ENCODE assay signal across 8 cellular contexts in genomic region chr9:21994526-21994995, GRCh38. TPM values are rescaled to one million over a fixed set of nuclear protein-coding genes. Genes with fewer than 3 reads are reported as not detected.
DNase-seq lines count a peak whose midpoint lies in the region; ATAC-seq and TF ChIP-seq lines count a peak whose summit lies in the region.

Gene CDKN2B-AS1, plus strand, starts transcription at chr9:21994791.

- H3K27me3 Mint-ChIP-seq in stimulated activated naive CD8-positive, alpha-beta T cell treated with anti-CD3 and anti-CD28 coated beads, Interleukin-15, Interleukin-2, amounts not matched to agents 100 ng/mL and 50 ng/mL, for 24 hours, result peaks cover 43% of the 10 kb centered on the region

- H3K9ac ChIP-seq in colonic mucosa (ENCODE audit: low read depth in 2 of 2, low read length in 2 of 2), result peak within 1 kb of the TSS; percentile 80 to 89

- ATAC-seq in left lung, result peak; percentile 73

- peak within 1 kb of the TSS; percentile 87 for H3K4me3 Mint-ChIP-seq in stimulated activated naive CD8-positive, alpha-beta T cell treated with anti-CD3 and anti-CD28 coated beads, Interleukin-15, Interleukin-2, amounts not matched to agents 100 ng/mL and 50 ng/mL, for 24 hours

- H3K9me3 ChIP-seq in HEK293 (ENCODE audit: control insufficient read depth, insufficient read depth, low read depth, low read length), result no peaks in the 10 kb centered on the region
- H3K9me3 ChIP-seq in colonic mucosa, result no peaks in the 10 kb centered on the region
- H3K9me3 ChIP-seq in left lung, result no peaks in the 10 kb centered on the region

- H3K27ac Mint-ChIP-seq in stimulated activated naive CD8-positive, alpha-beta T cell treated with anti-CD3 and anti-CD28 coated beads, Interleukin-15, Interleukin-2, amounts not matched to agents 100 ng/mL and 50 ng/mL, for 24 hours, result peak within 1 kb of the TSS; percentile 86

- POLR2A ChIA-PET in HEK293 (lab: Yijun Ruan, JAX), result interaction anchor here (0.6 to 7.6 kb wide), 28 partner anchors 9 to 436 kb away, joined by 3 to 156 read pairs (median 4); partner anchors contain the start of gene CDKN2B

- H3K36me3 ChIP-seq in HEK293 (ENCODE audit: control insufficient read depth in 2 of 2, insufficient read depth in 1 of 2, low read length in 2 of 2) (peaks cover 0 to 12% of the 10 kb centered on the region in 2 experiments; a peak in 1 of 3 replicates), colonic mucosa (no peaks in the 10 kb centered on the region), left lung (no peaks in the 10 kb centered on the region)

- peak within 1 kb of the TSS; percentile 59 for H3K4me3 ChIP-seq in HEK293 (ENCODE audit: low read depth, low read length)
- H3K4me3 ChIP-seq in LNCaP clone FGC (ENCODE audit: low read depth, low read length), result peak within 1 kb of the TSS; percentile 75
- H3K4me3 ChIP-seq in colonic mucosa, result peak within 1 kb of the TSS; percentile 81
- H3K4me3 ChIP-seq in left lung, result peak within 1 kb of the TSS; percentile 90 to 97

- intact Hi-C loops in colonic mucosa (cut with DNase I) (no loop called here), left lung (cut with DNase I) (no loop called here)

- TF ChIP-seq CTCF in HEK293 (tag by site-specific recombination; IDR thresholded peaks at IDR 0.05), result no peak; the same call in 1 of the 2 replicates
- TF ChIP-seq CTCF in LNCaP clone FGC (IDR thresholded peaks at IDR 0.05; ENCODE audit: control insufficient read depth, extremely low read depth, insufficient read depth), result peak; percentile 13
- TF ChIP-seq CTCF in colonic mucosa (IDR thresholded peaks at IDR 0.05), result no peak
- TF ChIP-seq CTCF in left lung (IDR thresholded peaks at IDR 0.05), result no peak

- CTCF ChIA-PET in HEK293 (lab: Yijun Ruan, JAX), result interaction anchor here (0.5 to 5.9 kb wide), 8 partner anchors 9 to 329 kb away, joined by 3 to 30 read pairs (median 4); partner anchors contain the start of gene CDKN2B

- peak; percentile 93 for DNase-seq in NK-92 treated with Interleukin-12 subunit alpha and Interleukin-12 subunit beta, amount 100 ng/mL, for 24 hours (lab: John Stamatoyannopoulos, UW)
- DNase-seq in NK-92 (lab: John Stamatoyannopoulos, UW; ENCODE audit: unreplicated experiment) (no peak), LNCaP clone FGC (ENCODE audit: low read depth) (peak; percentile 8), SKM-1 (lab: John Stamatoyannopoulos, UW; ENCODE audit: unreplicated experiment) (peak; percentile 63), colonic mucosa (peak; percentile 66), left lung (peak; percentile 61 to 87)

- H3K9me3 Mint-ChIP-seq in stimulated activated naive CD8-positive, alpha-beta T cell treated with anti-CD3 and anti-CD28 coated beads, Interleukin-15, Interleukin-2, amounts not matched to agents 100 ng/mL and 50 ng/mL, for 24 hours, result no peaks in the 10 kb centered on the region

- H3K27me3 ChIP-seq in colonic mucosa (peaks cover 7% of the 10 kb centered on the region), left lung (peaks cover 28 to 79% of the 10 kb centered on the region in 2 donors)

- H3K4me1 Mint-ChIP-seq in stimulated activated naive CD8-positive, alpha-beta T cell treated with anti-CD3 and anti-CD28 coated beads, Interleukin-15, Interleukin-2, amounts not matched to agents 100 ng/mL and 50 ng/mL, for 24 hours (ENCODE audit: low read depth), result peaks cover 23% of the 10 kb centered on the region

- no peaks in the 10 kb centered on the region for H3K36me3 Mint-ChIP-seq in stimulated activated naive CD8-positive, alpha-beta T cell treated with anti-CD3 and anti-CD28 coated beads, Interleukin-15, Interleukin-2, amounts not matched to agents 100 ng/mL and 50 ng/mL, for 24 hours (ENCODE audit: low read depth)

- peaks cover 5% of the 10 kb centered on the region; the same call in 1 of the 2 replicates for H3K4me1 ChIP-seq in HEK293 (ENCODE audit: control insufficient read depth, insufficient read depth, low read length)
- no peaks in the 10 kb centered on the region for H3K4me1 ChIP-seq in colonic mucosa
- peaks cover 4 to 17% of the 10 kb centered on the region in 2 donors for H3K4me1 ChIP-seq in left lung

- H3K27ac ChIP-seq in HEK293 (ENCODE audit: extremely low read depth, low read depth, low read length) (peak within 1 kb of the TSS; percentile 99), colonic mucosa (peak within 1 kb of the TSS; percentile 89), left lung (peak within 1 kb of the TSS; percentile 85 to 94)

TF ChIP-seq in HEK293, 187 proteins besides CTCF, POLR2A, EP300 and RAD21 (continues in another document):
- TF ChIP-seq PATZ1 (tag by site-specific recombination; IDR thresholded peaks at IDR 0.05) (peak; percentile 90), ZBTB48 (tag by site-specific recombination; IDR thresholded peaks at IDR 0.05) (peak; percentile 84), ZFP37 (tag by site-specific recombination; IDR thresholded peaks at IDR 0.05) (no peak), ZNF350 (tag by site-specific recombination; IDR thresholded peaks at IDR 0.05) (no peak), HOXD13 (CRISPR knock-in tag; IDR thresholded peaks at IDR 0.05; ENCODE audit: borderline replicate concordance) (no peak; the same call in 1 of the 2 replicates), ZNF416 (tag by site-specific recombination; IDR thresholded peaks at IDR 0.05) (no peak), ZNF843 (tag by site-specific recombination; IDR thresholded peaks at IDR 0.05) (peak; percentile 21; the same call in 1 of the 2 replicates), ZNF37A (tag by site-specific recombination; IDR thresholded peaks at IDR 0.05) (no peak), ZBTB26 (tag by site-specific recombination; optimal IDR thresholded peaks at IDR 0.05) (peak; percentile 35), ZNF274 (IDR thresholded peaks at IDR 0.05; ENCODE audit: low read length) (no peak), ZNF274 (tag by site-specific recombination; IDR thresholded peaks at IDR 0.05; ENCODE audit: borderline replicate concordance) (no peak), ZSCAN30 (tag by site-specific recombination; IDR thresholded peaks at IDR 0.05) (no peak), ZNF221 (tag by site-specific recombination; IDR thresholded peaks at IDR 0.05; ENCODE audit: borderline replicate concordance) (no peak), ZNF169 (tag by site-specific recombination; IDR thresholded peaks at IDR 0.05) (no peak), SP2 (tag by site-specific recombination; IDR thresholded peaks at IDR 0.05) (peak; percentile 62), ZFP69B (tag by site-specific recombination; IDR thresholded peaks at IDR 0.05) (no peak), ZNF174 (tag by site-specific recombination; IDR thresholded peaks at IDR 0.05) (no peak), INSM2 (tag by site-specific recombination; IDR thresholded peaks at IDR 0.05) (peak; percentile 45), ZNF596 (tag by site-specific recombination; IDR thresholded peaks at IDR 0.05) (no peak), ZNF629 (tag by site-specific recombination; IDR thresholded peaks at IDR 0.05) (no peak; the same call in 1 of the 2 replicates), ZNF747 (tag by site-specific recombination; IDR thresholded peaks at IDR 0.05) (no peak), ZNF211 (tag by site-specific recombination; IDR thresholded peaks at IDR 0.05; ENCODE audit: low read depth) (no peak), ZNF146 (tag by site-specific recombination; IDR thresholded peaks at IDR 0.05) (no peak)

RNA-seq across cellular contexts. Expression of gene CDKN2B-AS1, which starts in this region (rescaled TPM):
- total RNA-seq in colonic mucosa (10 to 100 TPM; 39.7 to 73.7 TPM), left lung (1 to 10 TPM in 1 of 2 donors, under 1 TPM in 1; 0.58 to 1.6 TPM)

Comparison
In these comparisons a context has a peak if more than half of its experiments do, and no peak if none do; other contexts are left out.
1. RNA of gene CDKN2B-AS1 (total RNA-seq): 39.7 to 73.7 TPM in colonic mucosa; 0.58 to 1.6 TPM in left lung; every median in the first group is over 10 times any median in the second.
2. Peak in every context shown above with its lines, with median percentiles within 50 percentile points of each other: H3K27ac ChIP-seq and H3K4me3 ChIP-seq.